In genomic region chr20:39206899-39207564, GRCh38 we compare ENCODE assay signal across 17 cellular contexts.
"Had no signal": no experiment of that assay in that cellular context is flagged by ENCODE, and none has a peak within 500 bp of the region (broad histone marks: within the 10 kb centered on the region; RNA-seq: fewer than 3 reads in every experiment).

No MANE protein-coding gene starts in this region.

- ATAC-seq: activated CD8-positive, alpha-beta T cell treated with anti-CD3 and anti-CD28 coated beads, Interleukin-2, amount 10 ng/mL, durations not matched to agents 7 days and 5 days; activated naive CD4-positive, alpha-beta T cell treated with anti-CD3 and anti-CD28 coated beads, Interleukin-2, amount 50 U/mL, for 72 hours; heart left ventricle; left ventricle myocardium superior had no signal

- H3K27ac ChIP-seq: coronary artery, esophagus muscularis mucosa, heart left ventricle, sigmoid colon, uterus had no signal

- H3K36me3 ChIP-seq: esophagus muscularis mucosa, heart left ventricle, sigmoid colon, uterus had no signal

- H3K4me1 ChIP-seq: esophagus muscularis mucosa, sigmoid colon, uterus had no signal

- H3K4me3 ChIP-seq: coronary artery, esophagus muscularis mucosa, heart left ventricle, sigmoid colon, uterus had no signal

- H3K9me3 ChIP-seq: uterus had no signal

- DNase-seq: activated CD4-positive, alpha-beta T cell treated with anti-CD3 and anti-CD28 coated beads, Interleukin-2, amount 10 ng/mL, durations not matched to agents 24 days and 14 days; activated CD4-positive, CD25-positive, alpha-beta regulatory T cell; activated CD8-positive, alpha-beta memory T cell treated with anti-CD3 and anti-CD28 coated beads, Interleukin-2, amount 50 U/mL, for 4 hours; activated CD8-positive, alpha-beta T cell treated with anti-CD3 and anti-CD28 coated beads, Interleukin-2, amount 10 ng/mL, durations not matched to agents 7 days and 5 days; activated effector memory CD4-positive, alpha-beta T cell treated with anti-CD3 and anti-CD28 coated beads, Interleukin-2, amount 50 U/mL, for 16 hours; activated T-cell treated with anti-CD3 and anti-CD28 coated beads, Interleukin-2, amount 50 U/mL, for 48 hours; amygdala; heart left ventricle; left ventricle myocardium superior; nucleus accumbens; sigmoid colon; stimulated activated CD4-positive, alpha-beta T cell treated with anti-CD3 and anti-CD28 coated beads, Interleukin-1b, Interleukin-23, amount 100 ng/mL, for 48 hours; SW 1271; uterus had no signal

- H3K27me3 ChIP-seq: esophagus muscularis mucosa, heart left ventricle, sigmoid colon, uterus had no signal
